Comparison of ENCODE assay signal across 8 cellular contexts in genomic region chr5:142977363-142978051, GRCh38.
DNase-seq lines count a peak whose midpoint lies in the region; ATAC-seq and TF ChIP-seq lines count a peak whose summit lies in the region.

No MANE protein-coding gene starts in this region.

- H3K4me3 ChIP-seq in neutrophil (ENCODE audit: low read depth in 1 of 2, low read length in 1 of 2), result no peak overlapping the region

- H3K27ac ChIP-seq in neutrophil, result peak overlapping the region; percentile 88

- no peaks in the 10 kb centered on the region for H3K9me3 ChIP-seq in neutrophil

- H3K4me1 ChIP-seq in neutrophil (ENCODE audit: control insufficient read depth in 1 of 2, insufficient read depth in 1 of 2, low read depth in 1 of 2, low read length in 1 of 2), result peaks cover 21 to 56% of the 10 kb centered on the region in 2 experiments

- no peak for TF ChIP-seq CTCF in neutrophil (IDR thresholded peaks at IDR 0.05)

- ATAC-seq in GM18498 (IDR thresholded peaks at IDR 0.05; ENCODE audit: unreplicated experiment), result peak; percentile 93
- ATAC-seq in HG02884 (IDR thresholded peaks at IDR 0.05; ENCODE audit: unreplicated experiment), result peak; percentile 74

- H3K36me3 ChIP-seq in neutrophil, result no peaks in the 10 kb centered on the region

- H3K27me3 ChIP-seq in neutrophil, result no peaks in the 10 kb centered on the region

- peak; percentile 98 for DNase-seq in SIG-M5 treated with dmso at 0.1 percent for 504 hours (lab: John Stamatoyannopoulos, UW; ENCODE audit: unreplicated experiment)
- DNase-seq in amniotic epithelial cell (ENCODE audit: low read depth), result peak; percentile 98
- DNase-seq in DMS53 (lab: John Stamatoyannopoulos, UW), result no peak
- no peak for DNase-seq in DMS 273 treated with DMSO at 0.1 percent for 48 hours (lab: John Stamatoyannopoulos, UW)
- DNase-seq in COR-L47 (lab: John Stamatoyannopoulos, UW), result no peak

Comparison
In these comparisons a context has a peak if more than half of its experiments do, and no peak if none do; other contexts are left out.
1. DNase-seq: peak in SIG-M5 treated with dmso at 0.1 percent for 504 hours (single experiment) and amniotic epithelial cell (single experiment); none in DMS53 (single experiment), DMS 273 treated with DMSO at 0.1 percent for 48 hours (single experiment) and COR-L47 (single experiment).